ENCODE assay signal across 11 cellular contexts in the genomic region with DNA sequence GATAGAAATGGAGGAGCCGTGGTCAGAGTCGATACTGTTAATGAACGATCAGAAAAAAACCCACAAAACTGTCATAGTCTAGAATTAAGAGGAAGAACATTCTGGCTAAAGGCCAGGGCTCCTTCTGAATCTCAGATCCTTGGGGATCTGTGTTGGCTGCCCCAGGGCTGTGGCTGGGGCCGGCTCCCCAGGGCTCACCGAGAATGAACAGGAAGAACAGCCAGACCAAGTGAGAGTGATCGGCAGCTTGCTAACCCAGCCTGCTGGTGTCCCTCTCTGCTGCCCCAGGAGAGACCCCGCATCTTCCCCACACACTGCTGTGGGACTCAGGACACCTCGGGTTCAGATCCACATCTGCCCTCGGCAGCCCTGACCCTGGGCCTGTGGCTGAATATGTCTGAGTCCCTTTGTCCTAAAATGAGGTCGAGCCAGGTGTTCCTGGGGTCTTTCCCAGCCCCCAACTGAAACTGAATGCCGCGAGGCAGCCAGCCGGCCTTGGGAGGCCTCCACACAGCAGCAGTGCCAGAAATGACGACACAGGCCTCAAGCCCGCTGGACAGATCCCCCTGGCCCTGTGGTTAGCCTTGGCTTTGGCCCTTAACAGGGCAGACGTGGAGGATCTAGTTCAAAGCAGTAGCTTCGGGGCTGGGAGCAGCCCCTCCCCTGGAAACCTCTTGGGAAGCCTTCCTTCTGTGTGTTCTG. TPM values are rescaled to one million over a fixed set of nuclear protein-coding genes. Genes with fewer than 3 reads are reported as not detected.
DNase-seq lines count a peak whose midpoint lies in the region; ATAC-seq and TF ChIP-seq lines count a peak whose summit lies in the region.
"Had no signal": no experiment of that assay in that cellular context is flagged by ENCODE, and none has a peak within 500 bp of the region (broad histone marks: within the 10 kb centered on the region; RNA-seq: fewer than 3 reads in every experiment).

No MANE protein-coding gene starts in this region.

- TF ChIP-seq CTCF in ovary (IDR thresholded peaks at IDR 0.05) = no peak

- DNase-seq in AG08396 (ENCODE audit: low spot score) (peak; percentile 80), adipocyte (ENCODE audit: low read depth) (no peak), Right ventricle myocardium inferior (ENCODE audit: missing footprints) (no peak), ovary (peak; percentile 83 to 89 (median 86)), NCI-H446 treated with DMSO at 0.1 percent for 48 hours (lab: John Stamatoyannopoulos, UW) (no peak)
- DNase-seq in activated CD4-positive, CD25-positive, alpha-beta regulatory T cell (lab: John Stamatoyannopoulos, UW) = no peak
- DNase-seq: activated T-cell treated with anti-CD3 and anti-CD28 coated beads, Interleukin-2, amount 50 U/mL, for 4 hours had no signal

- no peak for TF ChIP-seq POLR2A in ovary (IDR thresholded peaks at IDR 0.05)

- no peak for TF ChIP-seq EP300 in ovary (IDR thresholded peaks at IDR 0.05)

- peak overlapping the region; percentile 25 for H3K9ac ChIP-seq in adipocyte (ENCODE audit: low read length)

- WGBS in ovary, 3 donors = 23 to 30% (median 29%) methylated on average over 17 of the region's 17 CpGs

- ATAC-seq in Right ventricle myocardium inferior (peak; percentile 76), HG02885 (IDR thresholded peaks at IDR 0.05; ENCODE audit: poor library complexity, unreplicated experiment) (no peak), GM19328 (IDR thresholded peaks at IDR 0.05; ENCODE audit: unreplicated experiment) (no peak)
- ATAC-seq: activated T-cell treated with anti-CD3 and anti-CD28 coated beads, Interleukin-2, amount 50 U/mL, for 4 hours had no signal

- peaks cover 38% of the 10 kb centered on the region for H3K4me1 ChIP-seq in adipocyte (ENCODE audit: control insufficient read depth, insufficient read depth, low read length)
- H3K4me1 ChIP-seq in ovary (ENCODE audit: insufficient read depth) = peaks cover 13% of the 10 kb centered on the region

- H3K9me3 ChIP-seq in adipocyte (ENCODE audit: control insufficient read depth, low read length) (no peaks in the 10 kb centered on the region), ovary (no peaks in the 10 kb centered on the region)

- H3K27me3 ChIP-seq in adipocyte (replicated peaks; ENCODE audit: control insufficient read depth, insufficient read depth, low read length) (no peaks in the 10 kb centered on the region), ovary (no peaks in the 10 kb centered on the region)

- H3K4me3 ChIP-seq in adipocyte (ENCODE audit: low read length) = peak overlapping the region; percentile 36
- peak overlapping the region; percentile 9 for H3K4me3 ChIP-seq in ovary
- H3K4me3 ChIP-seq: SK-N-MC had no signal

- intact Hi-C loops in Right ventricle myocardium inferior (cut with DNase I) = no loop called here
- intact Hi-C loops in ovary (cut with DNase I) = loop anchor here in 3 of 4 donors (5.0 to 10.0 kb wide), 3 partner anchors 62 to 532 kb away; no protein-coding TSS in a partner anchor

- H3K36me3 ChIP-seq in adipocyte (ENCODE audit: control insufficient read depth, insufficient read depth, low read length, severe bottlenecking) = peaks cover 20% of the 10 kb centered on the region
- H3K36me3 ChIP-seq in ovary = no peaks in the 10 kb centered on the region

- H3K27ac ChIP-seq in ovary = peak overlapping the region; percentile 24 to 71
- H3K27ac ChIP-seq: C4-2B, SK-N-MC had no signal

RNA-seq across cellular contexts. Expression of a gene that starts 23.9 kb away (rescaled TPM):
- 0.35 TPM for total RNA-seq in Right ventricle myocardium inferior
- total RNA-seq in ovary = 1 to 10 TPM in 2 of 7 donors, under 1 TPM in 4, not detected in 1; 0.12 to 1.5 (median 0.39) TPM
- under 1 TPM; 0.47 to 0.64 TPM for polyA plus RNA-seq in ovary

Comparison
In these comparisons a context has a peak if more than half of its experiments do, and no peak if none do; other contexts are left out.
1. DNase-seq: peak in AG08396 (single experiment) and ovary (5 of 5); none in adipocyte (single experiment), Right ventricle myocardium inferior (single experiment), activated CD4-positive, CD25-positive, alpha-beta regulatory T cell (0 of 4) and NCI-H446 treated with DMSO at 0.1 percent for 48 hours (single experiment).